In the genomic region with DNA sequence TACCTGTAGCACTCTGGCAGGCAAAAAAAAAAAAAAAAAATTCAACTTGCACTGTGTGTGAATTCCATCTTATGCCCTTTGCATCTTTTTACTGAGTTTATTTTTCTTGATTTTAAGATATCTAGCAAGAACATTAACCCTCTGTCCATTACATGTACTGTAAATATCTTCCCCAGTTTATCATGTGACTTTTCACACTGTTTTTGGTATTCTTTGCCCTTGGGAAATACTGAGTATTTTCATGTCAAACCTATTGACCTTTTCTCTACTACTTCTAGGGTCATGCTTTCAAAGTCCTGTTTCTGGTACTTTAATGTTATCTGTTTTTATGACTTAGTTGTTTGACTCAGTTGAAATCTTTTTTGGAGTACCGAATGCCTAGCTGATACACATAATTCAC, we compare ENCODE assay signal across 1 cellular context.
TF ChIP-seq lines count a peak whose summit lies in the region.

No MANE protein-coding gene starts in this region.

TF ChIP-seq in WTC11, 78 proteins besides CTCF, POLR2A, EP300 and RAD21 (continued from another document):
- TF ChIP-seq, protein P1, sequence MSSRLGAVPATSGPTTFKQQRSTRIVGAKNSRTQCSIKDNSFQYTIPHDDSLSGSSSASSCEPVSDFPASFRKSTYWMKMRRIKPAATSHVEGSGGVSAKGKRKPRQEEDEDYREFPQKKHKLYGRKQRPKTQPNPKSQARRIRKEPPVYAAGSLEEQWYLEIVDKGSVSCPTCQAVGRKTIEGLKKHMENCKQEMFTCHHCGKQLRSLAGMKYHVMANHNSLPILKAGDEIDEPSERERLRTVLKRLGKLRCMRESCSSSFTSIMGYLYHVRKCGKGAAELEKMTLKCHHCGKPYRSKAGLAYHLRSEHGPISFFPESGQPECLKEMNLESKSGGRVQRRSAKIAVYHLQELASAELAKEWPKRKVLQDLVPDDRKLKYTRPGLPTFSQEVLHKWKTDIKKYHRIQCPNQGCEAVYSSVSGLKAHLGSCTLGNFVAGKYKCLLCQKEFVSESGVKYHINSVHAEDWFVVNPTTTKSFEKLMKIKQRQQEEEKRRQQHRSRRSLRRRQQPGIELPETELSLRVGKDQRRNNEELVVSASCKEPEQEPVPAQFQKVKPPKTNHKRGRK (CRISPR knock-in tag; IDR thresholded peaks at IDR 0.05; ENCODE audit: borderline replicate concordance), result no peak
- TF ChIP-seq, protein P2, sequence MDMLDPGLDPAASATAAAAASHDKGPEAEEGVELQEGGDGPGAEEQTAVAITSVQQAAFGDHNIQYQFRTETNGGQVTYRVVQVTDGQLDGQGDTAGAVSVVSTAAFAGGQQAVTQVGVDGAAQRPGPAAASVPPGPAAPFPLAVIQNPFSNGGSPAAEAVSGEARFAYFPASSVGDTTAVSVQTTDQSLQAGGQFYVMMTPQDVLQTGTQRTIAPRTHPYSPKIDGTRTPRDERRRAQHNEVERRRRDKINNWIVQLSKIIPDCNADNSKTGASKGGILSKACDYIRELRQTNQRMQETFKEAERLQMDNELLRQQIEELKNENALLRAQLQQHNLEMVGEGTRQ (CRISPR knock-in tag; IDR thresholded peaks at IDR 0.05), result no peak
- TF ChIP-seq ZNF671 (CRISPR knock-in tag; IDR thresholded peaks at IDR 0.05) (no peak), AFF4 (CRISPR knock-in tag; IDR thresholded peaks at IDR 0.05; ENCODE audit: borderline replicate concordance) (no peak), SMAD3 (CRISPR knock-in tag; IDR thresholded peaks at IDR 0.05; ENCODE audit: borderline replicate concordance) (no peak), TCF7 (CRISPR knock-in tag; IDR thresholded peaks at IDR 0.05; ENCODE audit: low read depth) (no peak), NFYB (CRISPR knock-in tag; conservative IDR thresholded peaks at IDR 0.05; ENCODE audit: low read depth) (no peak), MXD4 (CRISPR knock-in tag; IDR thresholded peaks at IDR 0.05; ENCODE audit: borderline replicate concordance) (no peak)
- TF ChIP-seq, protein P3, sequence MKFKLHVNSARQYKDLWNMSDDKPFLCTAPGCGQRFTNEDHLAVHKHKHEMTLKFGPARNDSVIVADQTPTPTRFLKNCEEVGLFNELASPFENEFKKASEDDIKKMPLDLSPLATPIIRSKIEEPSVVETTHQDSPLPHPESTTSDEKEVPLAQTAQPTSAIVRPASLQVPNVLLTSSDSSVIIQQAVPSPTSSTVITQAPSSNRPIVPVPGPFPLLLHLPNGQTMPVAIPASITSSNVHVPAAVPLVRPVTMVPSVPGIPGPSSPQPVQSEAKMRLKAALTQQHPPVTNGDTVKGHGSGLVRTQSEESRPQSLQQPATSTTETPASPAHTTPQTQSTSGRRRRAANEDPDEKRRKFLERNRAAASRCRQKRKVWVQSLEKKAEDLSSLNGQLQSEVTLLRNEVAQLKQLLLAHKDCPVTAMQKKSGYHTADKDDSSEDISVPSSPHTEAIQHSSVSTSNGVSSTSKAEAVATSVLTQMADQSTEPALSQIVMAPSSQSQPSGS (CRISPR knock-in tag; IDR thresholded peaks at IDR 0.05; ENCODE audit: borderline replicate concordance, low read depth), result no peak
- TF ChIP-seq, protein P4, sequence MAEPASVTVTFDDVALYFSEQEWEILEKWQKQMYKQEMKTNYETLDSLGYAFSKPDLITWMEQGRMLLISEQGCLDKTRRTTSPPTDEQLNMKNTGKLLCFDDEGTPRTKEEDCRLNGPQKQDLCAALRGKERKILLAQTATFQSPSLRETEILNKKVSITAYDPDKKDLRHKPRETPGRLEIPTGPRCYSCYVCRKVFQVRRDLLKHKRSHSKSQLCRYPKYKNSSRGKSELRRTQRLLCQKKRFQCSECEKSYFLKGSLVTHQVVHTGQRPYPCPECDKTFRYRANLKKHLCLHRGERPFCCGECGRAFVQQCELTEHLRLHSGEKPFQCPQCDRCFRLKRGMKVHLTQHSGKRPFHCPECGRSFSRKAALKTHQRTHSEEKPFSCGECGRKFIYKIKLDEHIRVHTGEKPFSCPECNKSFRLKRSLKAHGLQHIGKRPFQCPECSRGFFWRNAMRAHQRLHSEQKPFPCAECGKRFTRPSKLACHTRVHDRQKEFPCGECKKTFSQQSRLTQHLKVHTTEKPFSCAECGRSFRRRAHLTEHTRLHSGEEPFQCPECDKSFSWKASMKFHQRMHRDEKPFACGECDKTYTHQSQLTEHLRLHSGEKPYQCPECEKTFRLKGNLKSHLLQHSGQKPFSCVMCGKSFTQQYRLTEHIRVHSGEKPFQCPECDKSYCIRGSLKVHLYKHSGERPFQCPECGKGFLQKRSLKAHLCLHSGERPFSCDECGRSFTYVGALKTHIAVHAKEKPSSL (CRISPR knock-in tag; conservative IDR thresholded peaks at IDR 0.05), result no peak
- TF ChIP-seq, protein P5, sequence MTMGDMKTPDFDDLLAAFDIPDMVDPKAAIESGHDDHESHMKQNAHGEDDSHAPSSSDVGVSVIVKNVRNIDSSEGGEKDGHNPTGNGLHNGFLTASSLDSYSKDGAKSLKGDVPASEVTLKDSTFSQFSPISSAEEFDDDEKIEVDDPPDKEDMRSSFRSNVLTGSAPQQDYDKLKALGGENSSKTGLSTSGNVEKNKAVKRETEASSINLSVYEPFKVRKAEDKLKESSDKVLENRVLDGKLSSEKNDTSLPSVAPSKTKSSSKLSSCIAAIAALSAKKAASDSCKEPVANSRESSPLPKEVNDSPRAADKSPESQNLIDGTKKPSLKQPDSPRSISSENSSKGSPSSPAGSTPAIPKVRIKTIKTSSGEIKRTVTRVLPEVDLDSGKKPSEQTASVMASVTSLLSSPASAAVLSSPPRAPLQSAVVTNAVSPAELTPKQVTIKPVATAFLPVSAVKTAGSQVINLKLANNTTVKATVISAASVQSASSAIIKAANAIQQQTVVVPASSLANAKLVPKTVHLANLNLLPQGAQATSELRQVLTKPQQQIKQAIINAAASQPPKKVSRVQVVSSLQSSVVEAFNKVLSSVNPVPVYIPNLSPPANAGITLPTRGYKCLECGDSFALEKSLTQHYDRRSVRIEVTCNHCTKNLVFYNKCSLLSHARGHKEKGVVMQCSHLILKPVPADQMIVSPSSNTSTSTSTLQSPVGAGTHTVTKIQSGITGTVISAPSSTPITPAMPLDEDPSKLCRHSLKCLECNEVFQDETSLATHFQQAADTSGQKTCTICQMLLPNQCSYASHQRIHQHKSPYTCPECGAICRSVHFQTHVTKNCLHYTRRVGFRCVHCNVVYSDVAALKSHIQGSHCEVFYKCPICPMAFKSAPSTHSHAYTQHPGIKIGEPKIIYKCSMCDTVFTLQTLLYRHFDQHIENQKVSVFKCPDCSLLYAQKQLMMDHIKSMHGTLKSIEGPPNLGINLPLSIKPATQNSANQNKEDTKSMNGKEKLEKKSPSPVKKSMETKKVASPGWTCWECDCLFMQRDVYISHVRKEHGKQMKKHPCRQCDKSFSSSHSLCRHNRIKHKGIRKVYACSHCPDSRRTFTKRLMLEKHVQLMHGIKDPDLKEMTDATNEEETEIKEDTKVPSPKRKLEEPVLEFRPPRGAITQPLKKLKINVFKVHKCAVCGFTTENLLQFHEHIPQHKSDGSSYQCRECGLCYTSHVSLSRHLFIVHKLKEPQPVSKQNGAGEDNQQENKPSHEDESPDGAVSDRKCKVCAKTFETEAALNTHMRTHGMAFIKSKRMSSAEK (CRISPR knock-in tag; IDR thresholded peaks at IDR 0.05; ENCODE audit: borderline replicate concordance), result no peak
